9 cellular contexts compared by ENCODE assay signal in the genomic region with DNA sequence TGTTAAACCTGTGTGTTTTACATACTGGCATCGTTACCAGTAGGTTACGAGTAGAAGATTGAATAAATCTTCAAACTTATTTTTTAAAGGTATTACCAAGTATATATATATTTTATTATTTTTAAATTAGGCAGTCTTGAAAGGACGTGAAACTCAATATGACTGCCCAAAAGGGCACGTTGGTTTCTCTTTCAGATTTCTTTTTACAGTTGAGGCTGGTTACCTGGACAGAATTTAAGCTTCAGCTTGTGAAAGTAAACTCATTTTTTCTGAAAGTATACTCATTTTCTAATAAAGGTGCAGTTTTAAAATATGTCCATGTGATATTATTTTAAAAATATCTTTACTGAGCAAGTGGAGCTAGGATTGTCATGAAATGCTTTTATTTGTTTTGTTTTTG. TPM values are rescaled to one million over a fixed set of nuclear protein-coding genes. Genes with fewer than 3 reads are reported as not detected.
DNase-seq lines count a peak whose midpoint lies in the region; ATAC-seq and TF ChIP-seq lines count a peak whose summit lies in the region.
"Had no signal": no experiment of that assay in that cellular context is flagged by ENCODE, and none has a peak within 500 bp of the region (broad histone marks: within the 10 kb centered on the region; RNA-seq: fewer than 3 reads in every experiment).

No MANE protein-coding gene starts in this region.

- H4K20me1 ChIP-seq in Karpas-422 (ENCODE audit: insufficient read depth, low read depth, low read length), result peaks cover 15% of the 10 kb centered on the region

- H3K4me2 ChIP-seq in Karpas-422 (ENCODE audit: low read depth, low read length, poor library complexity, severe bottlenecking), result peak overlapping the region; percentile 90

- no peak overlapping the region for H3K27ac ChIP-seq in Karpas-422 (ENCODE audit: low read length)

- H3K36me3 Mint-ChIP-seq in naive B cell, result peaks cover 9 to 11% of the 10 kb centered on the region in 2 donors
- H3K36me3 Mint-ChIP-seq in effector memory CD8-positive, alpha-beta T cell (ENCODE audit: insufficient read depth), result peaks cover 31% of the 10 kb centered on the region

- H3K27ac Mint-ChIP-seq in naive B cell, result peak overlapping the region; percentile 79 to 98 (median 92)
- peak overlapping the region in 1 of 2 donors; percentile 88 for H3K27ac Mint-ChIP-seq in effector memory CD8-positive, alpha-beta T cell

- H3K9me3 Mint-ChIP-seq in naive B cell, result no peaks in the 10 kb centered on the region
- no peaks in the 10 kb centered on the region for H3K9me3 Mint-ChIP-seq in effector memory CD8-positive, alpha-beta T cell

- H3K4me1 Mint-ChIP-seq in naive B cell, result peaks cover 27 to 36% (median 32%) of the 10 kb centered on the region in 3 donors
- H3K4me1 Mint-ChIP-seq in effector memory CD8-positive, alpha-beta T cell (ENCODE audit: low read depth in 2 of 2), result peaks cover 27 to 36% of the 10 kb centered on the region in 2 donors

- H3K27me3 ChIP-seq in Karpas-422 (ENCODE audit: low read length), result no peaks in the 10 kb centered on the region

- H3K79me2 ChIP-seq in Karpas-422 (ENCODE audit: low read length), result peaks cover 64% of the 10 kb centered on the region

- H3K4me1 ChIP-seq in Karpas-422 (ENCODE audit: low read length), result peaks cover 32% of the 10 kb centered on the region

- peaks cover 4% of the 10 kb centered on the region; the same call in 1 of the 2 replicates for H3K36me3 ChIP-seq in Karpas-422 (ENCODE audit: insufficient read depth, low read length)

- peak overlapping the region; percentile 76 for H3K4me3 ChIP-seq in AG09309 (ENCODE audit: control insufficient read depth, low read depth, low read length)
- H3K4me3 ChIP-seq in Karpas-422 (ENCODE audit: low read length), result peak overlapping the region; percentile 97
- peak overlapping the region; percentile 94 for H3K4me3 ChIP-seq in choroid plexus epithelial cell (ENCODE audit: low read depth, low read length)

- no peak overlapping the region for H2AFZ ChIP-seq in Karpas-422 (ENCODE audit: low read length)

- ATAC-seq in naive B cell (ENCODE audit: low read depth in 2 of 2) (no peak), GM19452 (IDR thresholded peaks at IDR 0.05; ENCODE audit: unreplicated experiment) (no peak), omental fat pad (ENCODE audit: low FRiP score) (no peak)
- ATAC-seq in effector memory CD8-positive, alpha-beta T cell (replicated peaks), result no peak

- DNase-seq in AG09309 (ENCODE audit: low read depth) (no peak), Karpas-422 (no peak), choroid plexus epithelial cell (ENCODE audit: low read depth) (no peak), naive B cell (no peak), omental fat pad (ENCODE audit: low spot score) (no peak), KG1 (lab: John Stamatoyannopoulos, UW) (no peak)
- no peak for DNase-seq in effector memory CD8-positive, alpha-beta T cell
- DNase-seq: NCI-H2107 had no signal

- no peaks in the 10 kb centered on the region for H3K9me3 ChIP-seq in Karpas-422 (ENCODE audit: low read length)

- peak overlapping the region; percentile 44 to 97 (median 92) for H3K4me3 Mint-ChIP-seq in naive B cell
- peak overlapping the region in 1 of 2 donors; percentile 91 for H3K4me3 Mint-ChIP-seq in effector memory CD8-positive, alpha-beta T cell

- no peaks in the 10 kb centered on the region for H3K9me2 ChIP-seq in Karpas-422 (replicated peaks; ENCODE audit: insufficient read depth, low read length)

- H3K9ac ChIP-seq in Karpas-422 (ENCODE audit: low read length), result peak overlapping the region; percentile 87

- no peaks in the 10 kb centered on the region for H3K27me3 Mint-ChIP-seq in naive B cell
- H3K27me3 Mint-ChIP-seq in effector memory CD8-positive, alpha-beta T cell, result no peaks in the 10 kb centered on the region

- TF ChIP-seq CTCF in AG09309 (IDR thresholded peaks at IDR 0.05; ENCODE audit: control insufficient read depth, insufficient read depth, low read depth, low read length, missing control alignments) (no peak), choroid plexus epithelial cell (conservative IDR thresholded peaks at IDR 0.05; ENCODE audit: low read depth, low read length) (no peak), omental fat pad (IDR thresholded peaks at IDR 0.05) (no peak)

RNA-seq across cellular contexts. Expression of gene FBXO7, which starts 1.7 kb away (rescaled TPM):
- 63.5 and 110 TPM in 2 replicates for total RNA-seq in Karpas-422 (2014; rRNA removed; shearing (Covaris generic); ENCODE audit: low replicate concordance)
- polyA plus RNA-seq in naive B cell (ENCODE audit: low read depth in 6 of 6), result 100 to 1,000 TPM; 141 to 196 (median 160) TPM
- total RNA-seq in omental fat pad, result 10 to 100 TPM; 74.3 to 91.3 (median 83.3) TPM

RNA-seq across cellular contexts. Expression of gene BPIFC, which starts 12.0 kb away (rescaled TPM):
- not detected in 2 replicates for total RNA-seq in Karpas-422 (2014; rRNA removed; shearing (Covaris generic); ENCODE audit: low replicate concordance)
- polyA plus RNA-seq in naive B cell (ENCODE audit: low read depth in 6 of 6), result not detected
- not detected for total RNA-seq in omental fat pad
